Comparison of ENCODE assay signal across 28 cellular contexts in genomic region chr7:132837529-132837928, GRCh38.
DNase-seq lines count a peak whose midpoint lies in the region; ATAC-seq and TF ChIP-seq lines count a peak whose summit lies in the region.
"Had no signal": no experiment of that assay in that cellular context is flagged by ENCODE, and none has a peak within 500 bp of the region (broad histone marks: within the 10 kb centered on the region; RNA-seq: fewer than 3 reads in every experiment).

No MANE protein-coding gene starts in this region.

- peak overlapping the region in 6 of 12 donors; percentile 14 to 62 (median 27) for H3K27ac ChIP-seq in heart left ventricle
- H3K27ac ChIP-seq in left ventricle myocardium inferior (replicated peaks), result no peak overlapping the region
- H3K27ac ChIP-seq in SK-N-SH (ENCODE audit: low read depth in 2 of 2, low read length in 1 of 2), result no peak overlapping the region
- H3K27ac ChIP-seq in effector memory CD4-positive, alpha-beta T cell (ENCODE audit: insufficient read depth, low read length, poor library complexity, severe bottlenecking), result no peak overlapping the region
- H3K27ac ChIP-seq: left lung, PC-9, WERI-Rb-1 had no signal

- no peaks in the 10 kb centered on the region for H3K9me2 ChIP-seq in SK-N-SH

- DNase-seq in heart left ventricle (no peak), left ventricle myocardium inferior (no peak), fibroblast of gingiva (ENCODE audit: low read depth) (peak; percentile 60), myocyte (ENCODE audit: low read depth) (peak; percentile 34), SK-N-SH (no peak), NCI-H1105 (lab: John Stamatoyannopoulos, UW) (no peak)
- DNase-seq in activated CD4-positive, CD25-positive, alpha-beta regulatory T cell treated with anti-CD3 and anti-CD28 coated beads, Interleukin-2, amount 50 U/mL, for 72 hours, result no peak
- DNase-seq in effector memory CD4-positive, alpha-beta T cell, result no peak
- DNase-seq: activated CD4-positive, alpha-beta T cell treated with anti-CD3 and anti-CD28 coated beads, Interleukin-2, amount 10 ng/mL, durations not matched to agents 24 days and 14 days; activated gamma-delta T cell treated with Interleukin-2 at 50 U/mL for 16 hours; activated T-cell treated with anti-CD3 and anti-CD28 coated beads, Interleukin-2, amount 50 U/mL, for 24 hours; BE2C; effector CD4-positive, alpha-beta T cell; GDM1; left lung; naive thymus-derived CD8-positive, alpha-beta T cell; NCI-H1092 treated with DMSO at 0.1 percent for 48 hours; NCI-H1930; NCI-H526; occipital lobe; PC-9; SIG-M5; stimulated activated CD4-positive, alpha-beta T cell treated with anti-CD3 and anti-CD28 coated beads, Interleukin-4, amount 100 ng/mL, for 24 hours; SW 1271; T1000; WERI-Rb-1 had no signal

- no peak for TF ChIP-seq RAD21 in SK-N-SH (IDR thresholded peaks at IDR 0.05; ENCODE audit: low read length)

- H3K79me2 ChIP-seq in SK-N-SH (ENCODE audit: insufficient read depth), result peaks cover 4% of the 10 kb centered on the region; the same call in 1 of the 2 replicates

- no peak for TF ChIP-seq POLR2A in heart left ventricle (IDR thresholded peaks at IDR 0.05)

- POLR2A ChIA-PET in SK-N-SH (lab: Yijun Ruan, JAX), result no interaction called here

- H3K4me1 ChIP-seq in heart left ventricle (peaks cover 0 to 21% (median 3%) of the 10 kb centered on the region in 12 donors), left ventricle myocardium inferior (peaks cover 23% of the 10 kb centered on the region), SK-N-SH (ENCODE audit: control insufficient read depth in 1 of 2, insufficient read depth in 2 of 2, low read depth in 1 of 2, low read length in 1 of 2) (no peaks in the 10 kb centered on the region)
- no peaks in the 10 kb centered on the region for H3K4me1 ChIP-seq in effector memory CD4-positive, alpha-beta T cell (ENCODE audit: control insufficient read depth, insufficient read depth, low read length, poor library complexity, severe bottlenecking)
- H3K4me1 ChIP-seq: left lung had no signal

- TF ChIP-seq EP300 in SK-N-SH (IDR thresholded peaks at IDR 0.05; ENCODE audit: borderline replicate concordance in 1 of 2, low read depth in 1 of 2, low read length in 1 of 2), result no peak

- H3K36me3 ChIP-seq in heart left ventricle (peaks cover 0 to 16% (median 0%) of the 10 kb centered on the region in 9 donors), left ventricle myocardium inferior (peaks cover 7% of the 10 kb centered on the region), SK-N-SH (replicated peaks in 1 of 2; ENCODE audit: control insufficient read depth in 1 of 2, insufficient read depth in 2 of 2, low read length in 1 of 2) (peaks cover 2 to 4% of the 10 kb centered on the region in 2 experiments)
- peaks cover 6% of the 10 kb centered on the region for H3K36me3 ChIP-seq in effector memory CD4-positive, alpha-beta T cell (ENCODE audit: control insufficient read depth, insufficient read depth, low read length)
- H3K36me3 ChIP-seq: WERI-Rb-1 had no signal

- CTCF ChIA-PET in SK-N-SH (lab: Yijun Ruan, JAX), result interaction anchor here (0.9 kb wide), 1 partner anchor 9 kb away, joined by 3 read pairs; no protein-coding TSS in a partner anchor

- intact Hi-C loops in heart left ventricle (cut with DNase I), result no loop called here
- intact Hi-C loops in left ventricle myocardium inferior (cut with micrococcal nuclease), result no loop called here

- H3K9ac ChIP-seq in SK-N-SH, result no peak overlapping the region

- no peaks in the 10 kb centered on the region for H3F3A ChIP-seq in SK-N-SH (replicated peaks; ENCODE audit: insufficient read depth)

- H3K4me2 ChIP-seq in SK-N-SH, result no peak overlapping the region
- H3K4me2 ChIP-seq: PC-9 had no signal

- ATAC-seq in heart left ventricle, result peak; percentile 76 to 89 (median 84)
- ATAC-seq: HCT116; left lung; naive thymus-derived CD8-positive, alpha-beta T cell; stimulated activated memory B cell treated with anti-CD40 and anti-IgM and Interleukin-4, amounts not matched to agents 10 μg/mL and 1 μg/mL and 100 μg/mL, for 72 hours had no signal

- H3K4me3 ChIP-seq in heart left ventricle, result no peak overlapping the region
- no peak overlapping the region for H3K4me3 ChIP-seq in left ventricle myocardium inferior
- H3K4me3 ChIP-seq in SK-N-SH (ENCODE audit: low read depth in 2 of 2, low read length in 1 of 2), result no peak overlapping the region
- no peak overlapping the region for H3K4me3 ChIP-seq in effector memory CD4-positive, alpha-beta T cell (ENCODE audit: insufficient read depth, low read depth, low read length, poor library complexity, severe bottlenecking)
- H3K4me3 ChIP-seq: left lung, PC-9 had no signal

- H3K27me3 ChIP-seq in heart left ventricle, result no peaks in the 10 kb centered on the region
- H3K27me3 ChIP-seq in left ventricle myocardium inferior (ENCODE audit: low read depth), result no peaks in the 10 kb centered on the region
- H3K27me3 ChIP-seq in SK-N-SH (ENCODE audit: insufficient read depth), result no peaks in the 10 kb centered on the region
- no peaks in the 10 kb centered on the region for H3K27me3 ChIP-seq in effector memory CD4-positive, alpha-beta T cell (replicated peaks; ENCODE audit: control insufficient read depth, insufficient read depth, low read length, poor library complexity, severe bottlenecking)
- H3K27me3 ChIP-seq: BE2C, left lung had no signal

- no peaks in the 10 kb centered on the region for H4K20me1 ChIP-seq in SK-N-SH (ENCODE audit: insufficient read depth)

- no peak overlapping the region for H2AFZ ChIP-seq in SK-N-SH (ENCODE audit: low read depth)
- H2AFZ ChIP-seq: PC-9 had no signal

- WGBS in heart left ventricle, 4 donors, result 43 to 64% (median 48%) methylated on average over 3 of the region's 3 CpGs
- 98% methylated on average over 3 of the region's 3 CpGs for WGBS in SK-N-SH (ENCODE audit: low lambda C conversion rate)

- TF ChIP-seq CTCF in heart left ventricle (IDR thresholded peaks at IDR 0.05) (no peak), left ventricle myocardium inferior (IDR thresholded peaks at IDR 0.05; ENCODE audit: borderline replicate concordance) (no peak), SK-N-SH (IDR thresholded peaks at IDR 0.05) (no peak)

- H3K9me3 ChIP-seq in heart left ventricle (no peaks in the 10 kb centered on the region), left ventricle myocardium inferior (replicated peaks) (no peaks in the 10 kb centered on the region), SK-N-SH (no peaks in the 10 kb centered on the region)
- no peaks in the 10 kb centered on the region for H3K9me3 ChIP-seq in effector memory CD4-positive, alpha-beta T cell (ENCODE audit: control insufficient read depth, low read length)
- H3K9me3 ChIP-seq: BE2C, left lung had no signal

TF ChIP-seq in SK-N-SH, 30 proteins besides CTCF, POLR2A, EP300 and RAD21:
- TF ChIP-seq EZH2phosphoT487 (IDR thresholded peaks at IDR 0.05; ENCODE audit: borderline replicate concordance, low read depth), result no peak

Comparison
In these comparisons a context has a peak if more than half of its experiments do, and no peak if none do; other contexts are left out.
1. DNase-seq: peak in fibroblast of gingiva (single experiment) and myocyte (single experiment); none in heart left ventricle (0 of 5), left ventricle myocardium inferior (single experiment), SK-N-SH (single experiment), NCI-H1105 (single experiment), activated CD4-positive, CD25-positive, alpha-beta regulatory T cell treated with anti-CD3 and anti-CD28 coated beads, Interleukin-2, amount 50 U/mL, for 72 hours (single experiment) and effector memory CD4-positive, alpha-beta T cell (0 of 3).